ENCODE assay signal across 13 cellular contexts in the genomic region with DNA sequence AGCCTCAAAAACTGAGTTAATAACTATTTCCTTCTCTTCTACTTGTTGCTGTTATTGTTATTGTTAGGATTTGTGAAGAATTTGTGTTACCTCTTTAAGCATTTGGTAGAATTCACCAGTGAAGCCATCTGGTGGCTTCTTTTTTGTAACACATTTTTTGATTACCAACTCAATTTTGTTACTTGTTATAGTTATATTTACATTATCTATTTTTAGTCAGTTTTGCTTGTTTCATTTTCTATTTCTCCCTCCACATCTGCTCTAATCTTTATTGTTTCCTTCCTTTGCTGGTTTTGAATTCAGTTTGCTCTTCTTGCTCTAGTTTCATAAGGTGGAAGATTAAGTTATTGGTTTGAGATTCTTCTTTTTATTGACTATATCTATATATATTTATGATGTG. TPM values are rescaled to one million over a fixed set of nuclear protein-coding genes. Genes with fewer than 3 reads are reported as not detected.
A peak's percentile ranks its signal among the peaks of the same experiment; 100 is the strongest.
DNase-seq lines count a peak whose midpoint lies in the region; ATAC-seq and TF ChIP-seq lines count a peak whose summit lies in the region.
"Had no signal": no experiment of that assay in that cellular context is flagged by ENCODE, and none has a peak within 500 bp of the region (broad histone marks: within the 10 kb centered on the region; RNA-seq: fewer than 3 reads in every experiment).

No MANE protein-coding gene starts in this region.

- no peak overlapping the region for H3K27ac ChIP-seq in mammary epithelial cell (ENCODE audit: insufficient read depth, low read depth, low read length)
- no peak overlapping the region for H3K27ac ChIP-seq in breast epithelium
- H3K27ac ChIP-seq: neutrophil had no signal

- no peaks in the 10 kb centered on the region for H3K36me3 ChIP-seq in mammary epithelial cell (ENCODE audit: insufficient read depth, low read length)
- H3K36me3 ChIP-seq in breast epithelium = no peaks in the 10 kb centered on the region
- no peaks in the 10 kb centered on the region for H3K36me3 ChIP-seq in HAP-1 (replicated peaks)
- H3K36me3 ChIP-seq: neutrophil, stomach had no signal

- peak overlapping the region; percentile 30 for H2AFZ ChIP-seq in mammary epithelial cell (ENCODE audit: low read depth, low read length)

- no peaks in the 10 kb centered on the region for H3K27me3 Mint-ChIP-seq in activated T-helper 1 cell treated with anti-CD3 and anti-CD28 coated beads, Interleukin-12 subunit alpha, Interleukin-12 subunit beta, Interleukin-2, Interleukin-4 antibody, amounts not matched to agents 30 ng/mL and 10 ng/mL and 1 ng/mL, durations not matched to agents 14 hours and 24 hours and 36 hours (ENCODE audit: insufficient read depth)
- no peaks in the 10 kb centered on the region for H3K27me3 Mint-ChIP-seq in stimulated activated naive CD8-positive, alpha-beta T cell treated with anti-CD3 and anti-CD28 coated beads, Interleukin-15, amount 100 ng/mL, for 72 hours

- peak overlapping the region; percentile 8 for H3K4me3 Mint-ChIP-seq in activated T-helper 1 cell treated with anti-CD3 and anti-CD28 coated beads, Interleukin-12 subunit alpha, Interleukin-12 subunit beta, Interleukin-2, Interleukin-4 antibody, amounts not matched to agents 30 ng/mL and 10 ng/mL and 1 ng/mL, durations not matched to agents 14 hours and 24 hours and 36 hours
- peak overlapping the region; percentile 14 to 38 for H3K4me3 Mint-ChIP-seq in stimulated activated naive CD8-positive, alpha-beta T cell treated with anti-CD3 and anti-CD28 coated beads, Interleukin-15, amount 100 ng/mL, for 72 hours

- H3K79me2 ChIP-seq in mammary epithelial cell (ENCODE audit: insufficient read depth, low read length) = no peaks in the 10 kb centered on the region

- H3K4me1 ChIP-seq in mammary epithelial cell (ENCODE audit: insufficient read depth, low read length) (peaks cover 6% of the 10 kb centered on the region), breast epithelium (no peaks in the 10 kb centered on the region), HAP-1 (peaks cover 28% of the 10 kb centered on the region)

- ATAC-seq in HG03432 (IDR thresholded peaks at IDR 0.05; ENCODE audit: unreplicated experiment) = peak; percentile 51
- no peak for ATAC-seq in stimulated activated naive CD8-positive, alpha-beta T cell treated with anti-CD3 and anti-CD28 coated beads, Interleukin-15, amount 100 ng/mL, for 72 hours
- ATAC-seq in HG02938 (IDR thresholded peaks at IDR 0.05; ENCODE audit: unreplicated experiment) = no peak

- no peaks in the 10 kb centered on the region for H3K36me3 Mint-ChIP-seq in activated T-helper 1 cell treated with anti-CD3 and anti-CD28 coated beads, Interleukin-12 subunit alpha, Interleukin-12 subunit beta, Interleukin-2, Interleukin-4 antibody, amounts not matched to agents 30 ng/mL and 10 ng/mL and 1 ng/mL, durations not matched to agents 14 hours and 24 hours and 36 hours (ENCODE audit: low read depth)

- TF ChIP-seq POLR2A in breast epithelium (IDR thresholded peaks at IDR 0.05) = no peak

- no peaks in the 10 kb centered on the region for H4K20me1 ChIP-seq in mammary epithelial cell (ENCODE audit: insufficient read depth, low read length)

- TF ChIP-seq CTCF in mammary epithelial cell (conservative IDR thresholded peaks at IDR 0.05 in 1 of 2, IDR thresholded peaks at IDR 0.05 in 1 of 2; ENCODE audit: extremely low read depth in 1 of 2, insufficient read depth in 1 of 2, low read depth in 1 of 2, low read length in 2 of 2) (no peak), breast epithelium (IDR thresholded peaks at IDR 0.05) (no peak)

- no peak overlapping the region for H3K4me3 ChIP-seq in mammary epithelial cell (replicated peaks in 1 of 3; ENCODE audit: insufficient read depth in 1 of 3, low read depth in 2 of 3, low read length in 3 of 3)
- no peak overlapping the region for H3K4me3 ChIP-seq in breast epithelium
- no peak overlapping the region for H3K4me3 ChIP-seq in HAP-1
- H3K4me3 ChIP-seq: stomach had no signal

- no peak for DNase-seq in mammary epithelial cell
- no peak for DNase-seq in breast epithelium (ENCODE audit: low spot score in 2 of 2)
- DNase-seq in activated T-helper 1 cell treated with anti-CD3 and anti-CD28 coated beads, Interleukin-12 subunit alpha, Interleukin-12 subunit beta, Interleukin-2, Interleukin-4 antibody, amounts not matched to agents 30 ng/mL and 10 ng/mL and 1 ng/mL, durations not matched to agents 14 hours and 24 hours and 36 hours (ENCODE audit: low spot score) = no peak
- no peak for DNase-seq in stimulated activated naive CD8-positive, alpha-beta T cell treated with anti-CD3 and anti-CD28 coated beads, Interleukin-15, amount 100 ng/mL, for 72 hours
- no peak for DNase-seq in HAP-1 (ENCODE audit: low spot score in 2 of 2)
- DNase-seq in NCI-H226 = no peak
- DNase-seq: AML-193, caudate nucleus, NCI-H2171 treated with DMSO at 0.1 percent for 48 hours, stomach had no signal

- dilution Hi-C loops in mammary epithelial cell (cut with HindIII; ENCODE audit: low sequenced_read_pairs) = no loop called here

- H3K4me2 ChIP-seq in mammary epithelial cell (ENCODE audit: insufficient read depth, low read depth, low read length) = no peak overlapping the region

- H3K27ac Mint-ChIP-seq in activated T-helper 1 cell treated with anti-CD3 and anti-CD28 coated beads, Interleukin-12 subunit alpha, Interleukin-12 subunit beta, Interleukin-2, Interleukin-4 antibody, amounts not matched to agents 30 ng/mL and 10 ng/mL and 1 ng/mL, durations not matched to agents 14 hours and 24 hours and 36 hours = peak overlapping the region; percentile 20
- H3K27ac Mint-ChIP-seq in stimulated activated naive CD8-positive, alpha-beta T cell treated with anti-CD3 and anti-CD28 coated beads, Interleukin-15, amount 100 ng/mL, for 72 hours = peak overlapping the region in 1 of 2 donors; percentile 62

- CTCF ChIA-PET in mammary epithelial cell (lab: Charles Lee; ENCODE audit: low non-redundant PET) = no interaction called here

- H3K4me1 Mint-ChIP-seq in activated T-helper 1 cell treated with anti-CD3 and anti-CD28 coated beads, Interleukin-12 subunit alpha, Interleukin-12 subunit beta, Interleukin-2, Interleukin-4 antibody, amounts not matched to agents 30 ng/mL and 10 ng/mL and 1 ng/mL, durations not matched to agents 14 hours and 24 hours and 36 hours (ENCODE audit: low read depth) = peaks cover 45% of the 10 kb centered on the region
- H3K4me1 Mint-ChIP-seq in stimulated activated naive CD8-positive, alpha-beta T cell treated with anti-CD3 and anti-CD28 coated beads, Interleukin-15, amount 100 ng/mL, for 72 hours = peaks cover 26% of the 10 kb centered on the region

- no peaks in the 10 kb centered on the region for H3K9me3 Mint-ChIP-seq in activated T-helper 1 cell treated with anti-CD3 and anti-CD28 coated beads, Interleukin-12 subunit alpha, Interleukin-12 subunit beta, Interleukin-2, Interleukin-4 antibody, amounts not matched to agents 30 ng/mL and 10 ng/mL and 1 ng/mL, durations not matched to agents 14 hours and 24 hours and 36 hours
- no peaks in the 10 kb centered on the region for H3K9me3 Mint-ChIP-seq in stimulated activated naive CD8-positive, alpha-beta T cell treated with anti-CD3 and anti-CD28 coated beads, Interleukin-15, amount 100 ng/mL, for 72 hours

- H3K9me3 ChIP-seq in mammary epithelial cell (replicated peaks; ENCODE audit: insufficient read depth, low read length) (no peaks in the 10 kb centered on the region), breast epithelium (no peaks in the 10 kb centered on the region), HAP-1 (0 out of 2 replicates have a peak, but pooled peaks cover 3% of the 10 kb centered on the region)
- H3K9me3 ChIP-seq: neutrophil, stomach had no signal

- in situ Hi-C loops in mammary epithelial cell (cut with MboI; ENCODE audit: low sequenced_read_pairs in 2 of 2) = loop anchor here (10.0 to 25.0 kb wide), 3 partner anchors 183 to 227 kb away; no protein-coding TSS in a partner anchor
- in situ Hi-C loops in HAP-1 (cut with MboI; ENCODE audit: low sequenced_read_pairs) = loop anchor here (25.0 kb wide), 1 partner anchor 185 kb away; no protein-coding TSS in a partner anchor

- no peaks in the 10 kb centered on the region for H3K27me3 ChIP-seq in mammary epithelial cell (ENCODE audit: insufficient read depth, low read length)
- no peaks in the 10 kb centered on the region for H3K27me3 ChIP-seq in breast epithelium
- H3K27me3 ChIP-seq in HAP-1 (ENCODE audit: low read depth) = no peaks in the 10 kb centered on the region
- H3K27me3 ChIP-seq: neutrophil, stomach had no signal

- no TSS peak for BruUV-seq in mammary epithelial cell (replicated peaks; lab: Mats Ljungman, UMichigan)

- H3K9ac ChIP-seq in mammary epithelial cell (ENCODE audit: insufficient read depth, low read length) = no peak overlapping the region

- intact Hi-C loops in mammary epithelial cell (cut with micrococcal nuclease) (no loop called here), breast epithelium (cut with DNase I; ENCODE audit: low total_unique reads) (no loop called here)
- intact Hi-C loops in activated T-helper 1 cell treated with anti-CD3 and anti-CD28 coated beads, Interleukin-12 subunit alpha, Interleukin-12 subunit beta, Interleukin-2, Interleukin-4 antibody, amounts not matched to agents 30 ng/mL and 10 ng/mL and 1 ng/mL, durations not matched to agents 14 hours and 24 hours and 36 hours (cut with micrococcal nuclease) = loop anchor here (2.0 kb wide), 1 partner anchor 161 kb away; no protein-coding TSS in a partner anchor

RNA-seq across cellular contexts. Expression of gene SLC9C1, which starts 3.7 kb away (rescaled TPM):
- total RNA-seq in mammary epithelial cell = 1 to 10 TPM in 1 of 2 donors, under 1 TPM in 1; 0.47 to 1.7 TPM
- polyA plus RNA-seq in mammary epithelial cell = not detected
- not detected for polyA minus RNA-seq in mammary epithelial cell
- under 1 TPM in 2 of 3 donors, not detected in 1; 0.15 to 0.48 TPM for total RNA-seq in breast epithelium
- not detected in 2 replicates for total RNA-seq in activated T-helper 1 cell treated with anti-CD3 and anti-CD28 coated beads, Interleukin-12 subunit alpha, Interleukin-12 subunit beta, Interleukin-2, Interleukin-4 antibody, amounts not matched to agents 30 ng/mL and 10 ng/mL and 1 ng/mL, durations not matched to agents 14 hours and 24 hours and 36 hours
- polyA plus RNA-seq: stomach had no signal

RNA-seq across cellular contexts. Expression of gene CD200, which starts 35.2 kb away (rescaled TPM):
- total RNA-seq in mammary epithelial cell (10 to 100 TPM; 13.0 to 23.7 TPM), breast epithelium (10 to 100 TPM in 2 of 3 donors, 1 to 10 TPM in 1; 4.8 to 20.8 (median 17.0) TPM)
- polyA plus RNA-seq in mammary epithelial cell = 4.2 TPM
- not detected for polyA minus RNA-seq in mammary epithelial cell
- 141 TPM in 2 replicates for total RNA-seq in activated T-helper 1 cell treated with anti-CD3 and anti-CD28 coated beads, Interleukin-12 subunit alpha, Interleukin-12 subunit beta, Interleukin-2, Interleukin-4 antibody, amounts not matched to agents 30 ng/mL and 10 ng/mL and 1 ng/mL, durations not matched to agents 14 hours and 24 hours and 36 hours
